Comparison of ENCODE assay signal across 17 cellular contexts in the genomic region with DNA sequence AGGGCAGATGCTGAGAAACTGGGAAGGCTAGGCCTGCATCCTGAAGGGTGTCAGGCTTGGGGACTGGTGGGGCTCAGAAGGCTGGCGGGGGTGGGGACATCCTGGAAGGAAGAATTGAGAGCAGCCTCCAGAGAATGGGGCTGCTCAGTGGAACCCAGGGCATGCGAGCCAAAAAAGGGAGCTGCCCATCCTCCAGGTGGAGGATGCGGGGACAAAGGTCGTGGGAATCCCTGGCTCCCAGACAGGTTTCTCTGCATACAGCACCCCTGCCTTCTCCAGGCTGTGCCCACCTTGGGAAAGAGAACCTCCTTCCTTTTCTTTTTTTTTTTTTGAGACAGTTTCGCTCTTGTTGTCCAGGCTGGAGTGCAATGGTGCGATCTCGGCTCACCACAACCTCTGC. TPM values are rescaled to one million over a fixed set of nuclear protein-coding genes. Genes with fewer than 3 reads are reported as not detected.
A peak's percentile ranks its signal among the peaks of the same experiment; 100 is the strongest.
DNase-seq lines count a peak whose midpoint lies in the region; ATAC-seq and TF ChIP-seq lines count a peak whose summit lies in the region.
"Had no signal": no experiment of that assay in that cellular context is flagged by ENCODE, and none has a peak within 500 bp of the region (broad histone marks: within the 10 kb centered on the region; RNA-seq: fewer than 3 reads in every experiment).

No MANE protein-coding gene starts in this region.

- 87% methylated on average over 7 of the region's 7 CpGs for WGBS in right cardiac atrium
- 74 to 90% (median 80%) methylated on average over 7 of the region's 7 CpGs for WGBS in heart left ventricle, 4 donors
- WGBS in endodermal cell (ENCODE audit: insufficient coverage in 1 of 2, insufficient read length in 1 of 2), 2 experiments: 93 to 97% methylated on average over 6 to 7 of the region's 7 CpGs

- H3K27me3 Mint-ChIP-seq in T-helper 17 cell (no peaks in the 10 kb centered on the region), endodermal cell (ENCODE audit: insufficient read depth) (no peaks in the 10 kb centered on the region), natural killer cell (ENCODE audit: low read depth in 2 of 2) (no peaks in the 10 kb centered on the region)

- intact Hi-C loops in right cardiac atrium (cut with DNase I) (no loop called here), heart left ventricle (cut with DNase I) (no loop called here), natural killer cell (cut with micrococcal nuclease) (loop anchor here (10.0 kb wide), 1 partner anchor 117 kb away; the partner anchor contains the start of gene PACSIN2)

- no peak overlapping the region for H2AFZ ChIP-seq in osteoblast (ENCODE audit: low read length)

- H3K27ac ChIP-seq in right cardiac atrium (ENCODE audit: low read length) (no peak overlapping the region), heart left ventricle (peak overlapping the region in 6 of 12 donors; percentile 10 to 79 (median 60)), endodermal cell (ENCODE audit: low read depth, low read length) (no peak overlapping the region), osteoblast (ENCODE audit: low read depth, low read length) (no peak overlapping the region)
- H3K27ac ChIP-seq: C4-2B had no signal

- H3K4me1 Mint-ChIP-seq in T-helper 17 cell: peaks cover 32% of the 10 kb centered on the region
- H3K4me1 Mint-ChIP-seq in endodermal cell: peaks cover 15% of the 10 kb centered on the region
- peaks cover 31 to 45% of the 10 kb centered on the region in 2 donors for H3K4me1 Mint-ChIP-seq in natural killer cell

- TF ChIP-seq CTCF in heart left ventricle (IDR thresholded peaks at IDR 0.05) (no peak), endodermal cell (conservative IDR thresholded peaks at IDR 0.05) (no peak), osteoblast (IDR thresholded peaks at IDR 0.05; ENCODE audit: extremely low read depth, low read depth, low read length) (no peak), natural killer cell (IDR thresholded peaks at IDR 0.05) (no peak)

- H3K4me1 ChIP-seq in right cardiac atrium (ENCODE audit: control insufficient read depth, insufficient read depth, low read length): peaks cover 14% of the 10 kb centered on the region
- H3K4me1 ChIP-seq in heart left ventricle: peaks cover 0 to 84% (median 62%) of the 10 kb centered on the region in 12 donors
- H3K4me1 ChIP-seq in endodermal cell (ENCODE audit: control insufficient read depth, insufficient read depth, low read length): no peaks in the 10 kb centered on the region
- no peaks in the 10 kb centered on the region for H3K4me1 ChIP-seq in osteoblast (ENCODE audit: insufficient read depth, low read length)

- H3K27me3 ChIP-seq in right cardiac atrium (ENCODE audit: control insufficient read depth, insufficient read depth): no peaks in the 10 kb centered on the region
- H3K27me3 ChIP-seq in heart left ventricle: no peaks in the 10 kb centered on the region
- no peaks in the 10 kb centered on the region for H3K27me3 ChIP-seq in endodermal cell (ENCODE audit: control insufficient read depth, insufficient read depth, low read length, poor library complexity, severe bottlenecking)
- H3K27me3 ChIP-seq in osteoblast (ENCODE audit: insufficient read depth, low read length): no peaks in the 10 kb centered on the region

- no peak overlapping the region for H3K4me2 ChIP-seq in osteoblast (ENCODE audit: insufficient read depth, low read length)

- TF ChIP-seq POLR2A in heart left ventricle (IDR thresholded peaks at IDR 0.05): no peak

- H3K9me3 Mint-ChIP-seq in endodermal cell (no peaks in the 10 kb centered on the region), natural killer cell (no peaks in the 10 kb centered on the region)
- H3K9me3 Mint-ChIP-seq: CD8-positive, alpha-beta T cell; H9; IgD-negative memory B cell had no signal

- H3K9me3 ChIP-seq in right cardiac atrium (ENCODE audit: control insufficient read depth, low read length) (no peaks in the 10 kb centered on the region), heart left ventricle (no peaks in the 10 kb centered on the region), T-helper 17 cell (ENCODE audit: control insufficient read depth, low read length, poor library complexity, severe bottlenecking) (no peaks in the 10 kb centered on the region), endodermal cell (ENCODE audit: control insufficient read depth, low read length) (no peaks in the 10 kb centered on the region), osteoblast (ENCODE audit: low read depth, low read length) (no peaks in the 10 kb centered on the region)

- H4K20me1 ChIP-seq in osteoblast (ENCODE audit: insufficient read depth, low read length): peaks cover 53% of the 10 kb centered on the region

- H3K36me3 ChIP-seq in heart left ventricle: peaks cover 0 to 21% (median 0%) of the 10 kb centered on the region in 9 donors
- peaks cover 18% of the 10 kb centered on the region for H3K36me3 ChIP-seq in endodermal cell (ENCODE audit: control insufficient read depth, insufficient read depth, low read length)
- H3K36me3 ChIP-seq in osteoblast (ENCODE audit: insufficient read depth, low read length): no peaks in the 10 kb centered on the region

- DNase-seq in right cardiac atrium (peak in 2 of 3 donors; percentile 35 to 41), heart left ventricle (no peak), T-helper 17 cell (no peak), endodermal cell (no peak), osteoblast (ENCODE audit: insufficient read length, low spot score, missing footprints) (peak; percentile 26), natural killer cell (no peak), SKM-1 (lab: John Stamatoyannopoulos, UW; ENCODE audit: unreplicated experiment) (no peak)
- DNase-seq: ACHN; CD8-positive, alpha-beta T cell; COR-L47; DMS53; GOT3; H9 had no signal

- H3K36me3 Mint-ChIP-seq in T-helper 17 cell (ENCODE audit: low read depth): peaks cover 2% of the 10 kb centered on the region
- H3K36me3 Mint-ChIP-seq in endodermal cell (ENCODE audit: low read depth): peaks cover 7% of the 10 kb centered on the region
- no peaks in the 10 kb centered on the region for H3K36me3 Mint-ChIP-seq in natural killer cell

- H3K4me3 Mint-ChIP-seq in T-helper 17 cell (no peak overlapping the region), endodermal cell (no peak overlapping the region), natural killer cell (no peak overlapping the region)
- H3K4me3 Mint-ChIP-seq: CD8-positive, alpha-beta T cell; H9 had no signal

- ATAC-seq in right cardiac atrium (no peak), heart left ventricle (no peak), T-helper 17 cell (no peak), GM18519 (IDR thresholded peaks at IDR 0.05; ENCODE audit: low FRiP score, unreplicated experiment) (no peak), natural killer cell (no peak)
- ATAC-seq: CD8-positive, alpha-beta T cell; GM12878 had no signal

- H3K27ac Mint-ChIP-seq in T-helper 17 cell (peak overlapping the region; percentile 29), endodermal cell (peak overlapping the region; percentile 61), natural killer cell (no peak overlapping the region)
- H3K27ac Mint-ChIP-seq: CD8-positive, alpha-beta T cell; IgD-negative memory B cell had no signal

- peaks cover 75% of the 10 kb centered on the region for H3K79me2 ChIP-seq in osteoblast (ENCODE audit: insufficient read depth, low read length)

- H3K4me3 ChIP-seq in right cardiac atrium (ENCODE audit: low read length) (no peak overlapping the region), heart left ventricle (no peak overlapping the region), endodermal cell (ENCODE audit: low read length) (no peak overlapping the region), osteoblast (ENCODE audit: insufficient read depth, low read length) (no peak overlapping the region)
- H3K4me3 ChIP-seq: GM12878 had no signal

- no peak overlapping the region for H3K9ac ChIP-seq in endodermal cell (ENCODE audit: extremely low read depth, low read length, poor library complexity, severe bottlenecking)

RNA-seq across cellular contexts. Expression of gene ARFGAP3, which starts 40.9 kb away (rescaled TPM):
- total RNA-seq in right cardiac atrium: 10 to 100 TPM; 23.3 to 37.7 (median 27.5) TPM
- polyA plus RNA-seq in right cardiac atrium: 17.0 TPM
- 10 to 100 TPM; 15.4 to 30.9 (median 25.1) TPM for total RNA-seq in heart left ventricle
- polyA plus RNA-seq in heart left ventricle: 10 to 100 TPM; 13.3 to 34.0 TPM
- total RNA-seq in T-helper 17 cell: 10 to 100 TPM; 32.1 to 39.7 TPM
- 10 to 100 TPM; 20.5 to 36.9 TPM for total RNA-seq in endodermal cell
- 30.6 TPM for polyA plus RNA-seq in endodermal cell (2013, experiment 1 of 2)
- polyA plus RNA-seq in endodermal cell (2013, experiment 2 of 2): 32.2 TPM
- 90.5 and 91.6 TPM in 2 replicates for total RNA-seq in osteoblast
- total RNA-seq in natural killer cell: 10 to 100 TPM; 46.3 to 58.0 (median 53.8) TPM

Comparison
In these comparisons a context has a peak if more than half of its experiments do, and no peak if none do; other contexts are left out.
1. DNase-seq: peak in right cardiac atrium (2 of 3) and osteoblast (single experiment); none in heart left ventricle (0 of 5), T-helper 17 cell (0 of 3), endodermal cell (single experiment), natural killer cell (single experiment) and SKM-1 (single experiment).
2. H3K27ac Mint-ChIP-seq: peak in T-helper 17 cell (single experiment) and endodermal cell (single experiment); none in natural killer cell (0 of 2).